Comparison of ENCODE assay signal across 8 cellular contexts in genomic region chr6:39530201-39530759, GRCh38.
DNase-seq lines count a peak whose midpoint lies in the region; ATAC-seq and TF ChIP-seq lines count a peak whose summit lies in the region.

No MANE protein-coding gene starts in this region.

- no peak for TF ChIP-seq CTCF in esophagus muscularis mucosa (IDR thresholded peaks at IDR 0.05)
- no peak for TF ChIP-seq CTCF in HFFc6 (IDR thresholded peaks at IDR 0.05)

- no peaks in the 10 kb centered on the region; the same call in 1 of the 2 replicates for H3K27me3 Mint-ChIP-seq in HFFc6 (ENCODE audit: insufficient read depth)
- peaks cover 29% of the 10 kb centered on the region for H3K27me3 Mint-ChIP-seq in activated CD4-positive, alpha-beta memory T cell treated with anti-CD3 and anti-CD28 coated beads for 36 hours

- intact Hi-C loops in esophagus muscularis mucosa (cut with DNase I): no loop called here
- intact Hi-C loops in activated CD4-positive, alpha-beta memory T cell treated with anti-CD3 and anti-CD28 coated beads for 36 hours (cut with micrococcal nuclease): no loop called here

- H3K4me1 ChIP-seq in esophagus muscularis mucosa: peaks cover 0 to 27% (median 21%) of the 10 kb centered on the region in 4 donors

- H3K4me3 ChIP-seq in esophagus muscularis mucosa: peak overlapping the region; percentile 1 to 43 (median 15)

- no peaks in the 10 kb centered on the region for H3K4me1 Mint-ChIP-seq in HFFc6 (ENCODE audit: low read depth)
- no peaks in the 10 kb centered on the region for H3K4me1 Mint-ChIP-seq in activated CD4-positive, alpha-beta memory T cell treated with anti-CD3 and anti-CD28 coated beads for 36 hours (ENCODE audit: low read depth)

- H3K36me3 ChIP-seq in esophagus muscularis mucosa: no peaks in the 10 kb centered on the region

- TF ChIP-seq POLR2A in esophagus muscularis mucosa (IDR thresholded peaks at IDR 0.05; ENCODE audit: low read depth): no peak

- WGBS in esophagus muscularis mucosa: 24% methylated on average over 4 of the region's 4 CpGs

- H3K36me3 Mint-ChIP-seq in HFFc6 (ENCODE audit: low read depth): peaks cover 10% of the 10 kb centered on the region
- H3K36me3 Mint-ChIP-seq in activated CD4-positive, alpha-beta memory T cell treated with anti-CD3 and anti-CD28 coated beads for 36 hours: no peaks in the 10 kb centered on the region

- peak; percentile 94 for ATAC-seq in GM19397 (IDR thresholded peaks at IDR 0.05; ENCODE audit: unreplicated experiment)
- peak; percentile 100 for ATAC-seq in HG03378 (IDR thresholded peaks at IDR 0.05; ENCODE audit: unreplicated experiment)

- H3K4me3 Mint-ChIP-seq in HFFc6: no peak overlapping the region
- H3K4me3 Mint-ChIP-seq in activated CD4-positive, alpha-beta memory T cell treated with anti-CD3 and anti-CD28 coated beads for 36 hours: no peak overlapping the region

- CTCF ChIA-PET in activated CD4-positive, alpha-beta memory T cell treated with anti-CD3 and anti-CD28 coated beads for 36 hours (lab: Charles Lee): no interaction called here

- no peaks in the 10 kb centered on the region for H3K9me3 ChIP-seq in esophagus muscularis mucosa

- no peak for TF ChIP-seq EP300 in esophagus muscularis mucosa (IDR thresholded peaks at IDR 0.05)

- peak; percentile 14 for DNase-seq in EL
- no peak for DNase-seq in esophagus muscularis mucosa (ENCODE audit: extremely low spot score)
- no peak for DNase-seq in HFFc6
- DNase-seq in activated CD4-positive, alpha-beta memory T cell treated with anti-CD3 and anti-CD28 coated beads for 36 hours: no peak
- no peak for DNase-seq in NCI-H2227 treated with DMSO at 0.1 percent for 48 hours (lab: John Stamatoyannopoulos, UW)
- DNase-seq in stimulated activated naive CD4-positive, alpha-beta T cell (lab: John Stamatoyannopoulos, UW): no peak

- POLR2A ChIA-PET in activated CD4-positive, alpha-beta memory T cell treated with anti-CD3 and anti-CD28 coated beads for 36 hours (lab: Charles Lee): no interaction called here

- peaks cover 63% of the 10 kb centered on the region for H3K9me3 Mint-ChIP-seq in HFFc6
- H3K9me3 Mint-ChIP-seq in activated CD4-positive, alpha-beta memory T cell treated with anti-CD3 and anti-CD28 coated beads for 36 hours: no peaks in the 10 kb centered on the region

- no peaks in the 10 kb centered on the region for H3K27me3 ChIP-seq in esophagus muscularis mucosa

- no peak overlapping the region for H3K27ac Mint-ChIP-seq in HFFc6
- no peak overlapping the region for H3K27ac Mint-ChIP-seq in activated CD4-positive, alpha-beta memory T cell treated with anti-CD3 and anti-CD28 coated beads for 36 hours

- H3K27ac ChIP-seq in esophagus muscularis mucosa (replicated peaks in 1 of 4): peak overlapping the region; percentile 44 to 73 (median 56)
